8 cellular contexts compared by ENCODE assay signal in genomic region chr7:76461463-76462101, GRCh38. TPM values are rescaled to one million over a fixed set of nuclear protein-coding genes. Genes with fewer than 3 reads are reported as not detected.
A peak's percentile ranks its signal among the peaks of the same experiment; 100 is the strongest.
DNase-seq lines count a peak whose midpoint lies in the region; ATAC-seq, FAIRE-seq and TF ChIP-seq lines count a peak whose summit lies in the region.
"Not testable (repeated sequence)": the region's sequence is repeated elsewhere in the genome, so short reads cannot be mapped to it uniquely, and the experiment has no call there.

TSS of gene DTX2 (plus strand) at chr7:76461709. CDS start at chr7:76480510, 18,801 bp downstream.

- not testable (repeated sequence) for H3K27ac Mint-ChIP-seq in activated T-cell treated with anti-CD3 and anti-CD28 coated beads, Interleukin-2, amount 50 U/mL, for 24 hours

- not testable (repeated sequence) for BruUV-seq in PC-3 (replicated peaks; lab: Mats Ljungman, UMichigan)

- not testable (repeated sequence) for H4K5ac ChIP-seq in H1 (ENCODE audit: insufficient read length, low read depth, low read length)

- H3K9me2 ChIP-seq in PC-3 (replicated peaks; ENCODE audit: low read length) = not testable (repeated sequence)

- H3K9me3 Mint-ChIP-seq in activated T-cell treated with anti-CD3 and anti-CD28 coated beads, Interleukin-2, amount 50 U/mL, for 24 hours = not testable (repeated sequence)

- H2BK15ac ChIP-seq in H1 (ENCODE audit: low read length) = not testable (repeated sequence)

- POLR2A ChIA-PET in PC-3 (lab: Charles Lee; ENCODE audit: unreplicated experiment); H1 (lab: Charles Lee; ENCODE audit: partially characterized antibody): not testable (repeated sequence)

- not testable (repeated sequence) for H3K9me3 ChIP-seq in BE2C; PC-3 (ENCODE audit: low read length); H1 (ENCODE audit: insufficient read depth in 2 of 2, low read depth in 1 of 2, low read length in 1 of 2); lower lobe of right lung

- H3K36me3 ChIP-seq in BE2C; PC-3 (ENCODE audit: low read depth, low read length); H1 (ENCODE audit: control insufficient read depth in 2 of 4, insufficient read depth in 4 of 4, low read length in 3 of 4); lower lobe of right lung: not testable (repeated sequence)

- H3K79me2 ChIP-seq in PC-3 (ENCODE audit: low read length); H1 (ENCODE audit: control insufficient read depth in 1 of 2, insufficient read depth in 2 of 2, low read length in 2 of 2): not testable (repeated sequence)

- H3K4me1 Mint-ChIP-seq in activated T-cell treated with anti-CD3 and anti-CD28 coated beads, Interleukin-2, amount 50 U/mL, for 24 hours (ENCODE audit: low read depth) = not testable (repeated sequence)

- TF ChIP-seq EP300 in H1 (IDR thresholded peaks at IDR 0.05; ENCODE audit: borderline replicate concordance in 1 of 2, low read depth in 2 of 2, low read length in 2 of 2) = not testable (repeated sequence)

- H4K20me1 ChIP-seq in PC-3 (ENCODE audit: low read length); H1 (replicated peaks in 1 of 2; ENCODE audit: control insufficient read depth in 1 of 2, insufficient read depth in 2 of 2, low read length in 2 of 2): not testable (repeated sequence)

- not testable (repeated sequence) for DNase-seq in BE2C, PC-3, lower lobe of right lung
- peak; percentile 83 for DNase-seq in activated T-cell treated with anti-CD3 and anti-CD28 coated beads, Interleukin-2, amount 50 U/mL, for 24 hours
- DNase-seq in H1 (ENCODE audit: low read depth in 1 of 2, low spot score in 2 of 2) = peak in 1 of 2 experiments; percentile 64
- peak; percentile 41 to 50 for DNase-seq in stimulated activated CD4-positive, alpha-beta T cell treated with anti-CD3 and anti-CD28 coated beads, Interleukin-2, amount 100 ng/mL, for 24 hours

- not testable (repeated sequence) for H3K14ac ChIP-seq in H1 (ENCODE audit: insufficient read length)

- H2BK120ac ChIP-seq in H1 (replicated peaks; ENCODE audit: low read depth, low read length) = not testable (repeated sequence)

- ATAC-seq in GM19397 (IDR thresholded peaks at IDR 0.05; ENCODE audit: unreplicated experiment) = peak; percentile 98
- peak; percentile 96 for ATAC-seq in HG03039 (IDR thresholded peaks at IDR 0.05; ENCODE audit: unreplicated experiment)
- peak; percentile 87 for ATAC-seq in PC-3
- peak; percentile 97 to 98 for ATAC-seq in lower lobe of right lung

- not testable (repeated sequence) for H4K91ac ChIP-seq in H1 (replicated peaks; ENCODE audit: insufficient read length, low read length)

- TF ChIP-seq CTCF in BE2C (IDR thresholded peaks at IDR 0.05; ENCODE audit: low read depth, low read length); PC-3 (conservative IDR thresholded peaks at IDR 0.05; ENCODE audit: low read depth, low read length); H1 (IDR thresholded peaks at IDR 0.05; ENCODE audit: control extremely low read depth in 1 of 3, insufficient read depth in 1 of 3, low read depth in 1 of 3, low read length in 3 of 3); lower lobe of right lung (IDR thresholded peaks at IDR 0.05): not testable (repeated sequence)

- not testable (repeated sequence) for H2AK5ac ChIP-seq in H1 (ENCODE audit: low read depth, low read length)

- not testable (repeated sequence) for TF ChIP-seq POLR2A in H1 (IDR thresholded peaks at IDR 0.05; ENCODE audit: control extremely low read depth in 1 of 2, low read depth in 2 of 2, low read length in 2 of 2)

- H3K4me3 Mint-ChIP-seq in activated T-cell treated with anti-CD3 and anti-CD28 coated beads, Interleukin-2, amount 50 U/mL, for 24 hours = peak within 1 kb of the TSS; percentile 53

- H2BK20ac ChIP-seq in H1 (ENCODE audit: low read length) = not testable (repeated sequence)

- not testable (repeated sequence) for H3F3A ChIP-seq in PC-3 (ENCODE audit: low read length, unreplicated experiment)

- H3K27me3 ChIP-seq in BE2C; PC-3 (ENCODE audit: low read length); H1 (replicated peaks in 1 of 4; ENCODE audit: control insufficient read depth in 3 of 4, extremely low read depth in 1 of 4, insufficient read depth in 3 of 4, low read length in 3 of 4); lower lobe of right lung (ENCODE audit: low read depth): not testable (repeated sequence)

- H3K23me2 ChIP-seq in H1 (ENCODE audit: low read depth, low read length) = not testable (repeated sequence)

- H3K4me3 ChIP-seq in BE2C (ENCODE audit: low read depth, low read length) = peak within 1 kb of the TSS; percentile 48
- H3K4me3 ChIP-seq in PC-3 (ENCODE audit: low read length) = peak within 1 kb of the TSS; percentile 56
- H3K4me3 ChIP-seq in H1 (ENCODE audit: extremely low read depth in 1 of 4, insufficient read depth in 2 of 4, low read depth in 3 of 4, low read length in 4 of 4) = peak within 1 kb of the TSS in 2 of 4 experiments; percentile 49 to 51; a peak in 4 of 8 replicates
- peak within 1 kb of the TSS; percentile 47 for H3K4me3 ChIP-seq in lower lobe of right lung

- not testable (repeated sequence) for H2BK5ac ChIP-seq in H1 (ENCODE audit: low read depth, low read length)

- not testable (repeated sequence) for H3K4me1 ChIP-seq in BE2C; PC-3 (ENCODE audit: insufficient read depth, low read length); H1 (replicated peaks in 1 of 4; ENCODE audit: control insufficient read depth in 3 of 4, insufficient read depth in 4 of 4, low read length in 3 of 4); lower lobe of right lung

- H2AFZ ChIP-seq in PC-3 (ENCODE audit: low read length); H1 (ENCODE audit: low read length): not testable (repeated sequence)

- not testable (repeated sequence) for H3K27ac ChIP-seq in PC-3 (ENCODE audit: low read length); H1 (ENCODE audit: low read depth, low read length); lower lobe of right lung

- H3K23ac ChIP-seq in H1 (ENCODE audit: insufficient read length) = not testable (repeated sequence)

- H3K4ac ChIP-seq in H1 (replicated peaks; ENCODE audit: insufficient read length, low read depth, low read length) = not testable (repeated sequence)

- CTCF ChIA-PET in PC-3 (lab: Charles Lee); H1 (lab: Charles Lee; ENCODE audit: partially characterized antibody): not testable (repeated sequence)

- H3K18ac ChIP-seq in H1 (ENCODE audit: extremely low read depth, low read length) = not testable (repeated sequence)

- not testable (repeated sequence) for H2BK12ac ChIP-seq in H1 (ENCODE audit: low read depth, low read length)

- 1% methylated on average over 12 of the region's 54 CpGs; no CpG with 5 or more reads in 1 of the 2 experiments for WGBS in H1 (ENCODE audit: extremely low coverage in 1 of 2, insufficient coverage in 1 of 2, insufficient read length in 1 of 2, insufficient replicate concordance in 2 of 2, low coverage in 1 of 2, low lambda C conversion rate in 2 of 2, missing lambda C conversion rate in 1 of 2), 2 experiments

- not testable (repeated sequence) for H4K8ac ChIP-seq in H1 (ENCODE audit: extremely low read depth, insufficient read depth, low read length)

- not testable (repeated sequence) for FAIRE-seq in H1 (lab: Jason Lieb, UNC)

- intact Hi-C loops in PC-3 (cut with micrococcal nuclease); lower lobe of right lung (cut with DNase I): not testable (repeated sequence)

- H3K36me3 Mint-ChIP-seq in activated T-cell treated with anti-CD3 and anti-CD28 coated beads, Interleukin-2, amount 50 U/mL, for 24 hours (ENCODE audit: low read depth) = not testable (repeated sequence)

- H3K56ac ChIP-seq in H1 (replicated peaks; ENCODE audit: insufficient read length, low read depth, low read length) = not testable (repeated sequence)

- not testable (repeated sequence) for H3K79me1 ChIP-seq in H1 (ENCODE audit: low read depth, low read length)

- H3K27me3 Mint-ChIP-seq in activated T-cell treated with anti-CD3 and anti-CD28 coated beads, Interleukin-2, amount 50 U/mL, for 24 hours = not testable (repeated sequence)

- H3K9ac ChIP-seq in PC-3 (ENCODE audit: low read length); H1 (replicated peaks in 1 of 4; ENCODE audit: extremely low read depth in 1 of 4, low read depth in 3 of 4, low read length in 3 of 4): not testable (repeated sequence)

- H3K4me2 ChIP-seq in PC-3 (ENCODE audit: low read length); H1 (ENCODE audit: insufficient read depth in 1 of 2, low read depth in 2 of 2, low read length in 2 of 2): not testable (repeated sequence)

- TF ChIP-seq RAD21 in H1 (IDR thresholded peaks at IDR 0.05 in 1 of 2, conservative IDR thresholded peaks at IDR 0.05 in 1 of 2; ENCODE audit: low read depth in 2 of 2, low read length in 2 of 2) = not testable (repeated sequence)

RNA-seq across cellular contexts. Expression of gene DTX2, which starts in this region (rescaled TPM):
- polyA plus RNA-seq in BE2C (2012; ENCODE audit: insufficient read depth, insufficient read length, low read depth) = 11.5 TPM
- total RNA-seq in PC-3 (2014; rRNA removed) = 27.0 and 37.6 TPM in 2 replicates
- total RNA-seq in H1 (2021; fragmentation: NEBNext Ultra II Directional; extraction: Animal tissue kit (Norgen Biotek cat#: 25700)) = 55.6 and 59.1 TPM in 2 replicates
- 37.4 and 52.3 TPM in 2 replicates for polyA plus RNA-seq in H1 (2011; rRNA removed)
- 21.2 TPM for polyA plus RNA-seq in H1 (2011; cell fraction: cytosol; rRNA removed)
- polyA plus RNA-seq in H1 (2011; cell fraction: nucleus; rRNA removed) = 51.1 TPM
- 31.3 to 36.8 TPM (median 34.1 TPM) in 4 replicates for polyA plus RNA-seq in H1 (2012, experiment 1 of 2)
- 43.6 TPM for polyA plus RNA-seq in H1 (2012, experiment 2 of 2)
- polyA plus RNA-seq in H1 (2013, experiment 1 of 2) = 37.5 TPM
- polyA plus RNA-seq in H1 (2013, experiment 2 of 2) = 39.2 TPM
- 14.7 and 20.1 TPM in 2 replicates for polyA minus RNA-seq in H1 (2011; rRNA and poly(A)+ RNA removed)
- polyA minus RNA-seq in H1 (2011; cell fraction: cytosol; rRNA and poly(A)+ RNA removed) = 43.4 TPM
- polyA minus RNA-seq in H1 (2011; cell fraction: nucleus; rRNA and poly(A)+ RNA removed) = 24.9 TPM
- total RNA-seq in lower lobe of right lung = 36.5 TPM
